ENCODE assay signal across 8 cellular contexts in the genomic region with DNA sequence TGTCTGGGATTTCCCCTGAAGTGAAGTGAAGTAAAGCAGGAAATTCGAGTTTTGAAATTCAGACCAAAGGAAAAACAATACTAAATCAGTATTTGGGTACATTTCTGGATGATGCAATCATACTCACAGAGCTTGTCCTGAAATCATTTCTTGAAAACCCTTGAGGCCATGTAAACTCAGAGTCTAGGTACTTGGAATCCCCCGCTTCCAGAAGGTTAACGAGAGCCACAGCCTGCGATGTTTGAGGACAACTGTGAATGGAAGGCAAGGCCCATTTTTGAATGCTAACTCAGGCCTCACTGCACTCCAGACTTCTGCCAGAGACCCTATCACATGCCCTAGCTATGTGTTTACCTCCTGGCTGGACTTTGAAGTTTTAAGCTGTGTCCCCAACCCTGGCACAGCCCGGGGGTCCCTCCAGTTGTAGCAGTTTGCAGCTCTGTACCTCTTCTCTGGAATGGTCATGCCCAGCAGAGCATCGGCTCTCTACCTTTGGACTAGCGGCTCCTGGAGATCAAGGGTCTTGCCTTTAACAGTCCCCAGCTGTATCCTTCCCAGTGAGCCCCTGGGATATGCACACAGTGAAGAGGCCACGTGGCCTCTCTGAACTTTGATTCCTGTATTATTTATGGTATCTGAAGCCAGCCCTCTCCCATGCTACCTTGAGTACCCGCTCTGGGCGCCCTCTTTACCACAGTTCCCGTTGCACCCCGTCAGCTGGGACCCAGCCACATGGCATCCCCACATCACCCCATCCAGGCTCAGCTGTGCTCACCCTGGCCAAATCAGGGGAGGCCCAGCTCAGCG. TPM values are rescaled to one million over a fixed set of nuclear protein-coding genes. Genes with fewer than 3 reads are reported as not detected.
A peak's percentile ranks its signal among the peaks of the same experiment; 100 is the strongest.
DNase-seq lines count a peak whose midpoint lies in the region; ATAC-seq and TF ChIP-seq lines count a peak whose summit lies in the region.

No MANE protein-coding gene starts in this region.

- peak; percentile 50 for ATAC-seq in aorta (ENCODE audit: low FRiP score)
- no peak for ATAC-seq in GM21717 (IDR thresholded peaks at IDR 0.05; ENCODE audit: unreplicated experiment)

- no peak for TF ChIP-seq RAD21 in Ishikawa (IDR thresholded peaks at IDR 0.05; ENCODE audit: low read depth)

- no peaks in the 10 kb centered on the region for H3K9me3 ChIP-seq in breast epithelium
- H3K9me3 ChIP-seq in mesodermal cell (ENCODE audit: control insufficient read depth, low read length): no peaks in the 10 kb centered on the region
- H3K9me3 ChIP-seq in aorta (ENCODE audit: control insufficient read depth, low read length): no peaks in the 10 kb centered on the region

- H3K27ac ChIP-seq in breast epithelium: peak overlapping the region; percentile 93 to 100
- peak overlapping the region; percentile 90 for H3K27ac ChIP-seq in mesodermal cell (ENCODE audit: low read depth, low read length, severe bottlenecking)
- peak overlapping the region; percentile 63 to 95 for H3K27ac ChIP-seq in aorta (ENCODE audit: low read depth in 1 of 2, low read length in 2 of 2)

- TF ChIP-seq CTCF in breast epithelium (IDR thresholded peaks at IDR 0.05): no peak

- H3K4me1 ChIP-seq in breast epithelium: peaks cover 30 to 60% of the 10 kb centered on the region in 2 donors
- peaks cover 20% of the 10 kb centered on the region for H3K4me1 ChIP-seq in mesodermal cell (ENCODE audit: control insufficient read depth, insufficient read depth, low read length, poor library complexity, severe bottlenecking)
- H3K4me1 ChIP-seq in aorta (ENCODE audit: control insufficient read depth in 1 of 2, insufficient read depth in 2 of 2, low read length in 2 of 2): peaks cover 5% of the 10 kb centered on the region in 2 donors

- intact Hi-C loops in breast epithelium (cut with DNase I; ENCODE audit: low total_unique reads) (no loop called here), aorta (cut with DNase I) (loop anchor here (5.0 kb wide), 2 partner anchors 81 to 134 kb away; a partner anchor contains a TSS)

- DNase-seq in AG08395 (ENCODE audit: low spot score) (peak; percentile 58), breast epithelium (ENCODE audit: low spot score in 2 of 2) (peak; percentile 51 to 72), aorta (peak; percentile 53 to 55), DMS153 (lab: John Stamatoyannopoulos, UW) (no peak), NCI-H1092 treated with DMSO at 0.1 percent for 48 hours (lab: John Stamatoyannopoulos, UW) (no peak)

- WGBS in mesodermal cell (ENCODE audit: insufficient coverage in 2 of 2), 2 experiments: 86 to 98% methylated on average over 9 to 10 of the region's 13 CpGs
- WGBS in aorta, 2 donors: 38 to 42% methylated on average over 13 of the region's 13 CpGs

- no peak for TF ChIP-seq EP300 in Ishikawa (IDR thresholded peaks at IDR 0.05; ENCODE audit: borderline replicate concordance)

- H3K27me3 ChIP-seq in breast epithelium: no peaks in the 10 kb centered on the region
- H3K27me3 ChIP-seq in aorta (ENCODE audit: control insufficient read depth in 1 of 2, insufficient read depth in 2 of 2, low read length in 1 of 2): no peaks in the 10 kb centered on the region

- peak; percentile 6 for TF ChIP-seq POLR2A in breast epithelium (IDR thresholded peaks at IDR 0.05)

- H3K36me3 ChIP-seq in breast epithelium: no peaks in the 10 kb centered on the region
- no peaks in the 10 kb centered on the region for H3K36me3 ChIP-seq in mesodermal cell (ENCODE audit: control insufficient read depth, insufficient read depth, low read length)
- no peaks in the 10 kb centered on the region for H3K36me3 ChIP-seq in aorta (ENCODE audit: control insufficient read depth in 1 of 2, insufficient read depth in 2 of 2, low read length in 1 of 2)

- peak overlapping the region in 2 of 3 donors; percentile 14 to 26 for H3K4me3 ChIP-seq in breast epithelium
- no peak overlapping the region for H3K4me3 ChIP-seq in mesodermal cell (ENCODE audit: extremely low read depth, insufficient read depth, low read length, poor library complexity, severe bottlenecking)
- H3K4me3 ChIP-seq in aorta (ENCODE audit: low read length in 2 of 2): no peak overlapping the region

TF ChIP-seq in Ishikawa, 13 proteins besides CTCF, POLR2A, EP300 and RAD21:
- TF ChIP-seq TEAD4 (IDR thresholded peaks at IDR 0.05): no peak
- TF ChIP-seq CEBPB (IDR thresholded peaks at IDR 0.05): peak; percentile 86

RNA-seq across cellular contexts. Expression of a gene that starts 5.6 kb away (rescaled TPM):
- 1,000 to 10,000 TPM; 2,151 to 6,439 (median 3,491) TPM for total RNA-seq in breast epithelium
- polyA plus RNA-seq in mesodermal cell (2013, experiment 1 of 2): 1,624 TPM
- polyA plus RNA-seq in mesodermal cell (2013, experiment 2 of 2): 1,415 TPM
- total RNA-seq in aorta: 1,000 to 10,000 TPM; 2,602 to 2,677 TPM
- polyA plus RNA-seq in aorta: 1,000 to 10,000 TPM; 5,184 to 9,506 TPM

RNA-seq across cellular contexts. Expression of a gene that starts 22.8 kb away (rescaled TPM):
- total RNA-seq in breast epithelium: 10 to 100 TPM in 1 of 3 donors, 1 to 10 TPM in 2; 3.7 to 10.1 (median 5.9) TPM
- polyA plus RNA-seq in mesodermal cell (2013, experiment 1 of 2): 0.55 TPM
- polyA plus RNA-seq in mesodermal cell (2013, experiment 2 of 2): 0.35 TPM
- total RNA-seq in aorta: 1 to 10 TPM; 3.9 to 8.0 TPM
- polyA plus RNA-seq in aorta: 1 to 10 TPM; 3.5 to 4.1 TPM

RNA-seq across cellular contexts. Expression of a gene that starts 55.6 kb away (rescaled TPM):
- 10 to 100 TPM; 11.7 to 27.9 (median 22.6) TPM for total RNA-seq in breast epithelium
- polyA plus RNA-seq in mesodermal cell (2013, experiment 1 of 2): 6.9 TPM
- 5.0 TPM for polyA plus RNA-seq in mesodermal cell (2013, experiment 2 of 2)
- 10 to 100 TPM; 23.8 to 45.2 TPM for total RNA-seq in aorta
- 10 to 100 TPM in 1 of 2 donors, 1 to 10 TPM in 1; 6.4 to 11.4 TPM for polyA plus RNA-seq in aorta

Comparison
In these comparisons a context has a peak if more than half of its experiments do, and no peak if none do; other contexts are left out.
1. DNase-seq: peak in AG08395 (single experiment), breast epithelium (2 of 2) and aorta (2 of 2); none in DMS153 (single experiment) and NCI-H1092 treated with DMSO at 0.1 percent for 48 hours (single experiment).
2. H3K4me3 ChIP-seq: peak in breast epithelium (2 of 3); none in mesodermal cell (single experiment) and aorta (0 of 2).
3. Peak in every context shown above with its lines, with median percentiles within 50 percentile points of each other: H3K27ac ChIP-seq.